9 cellular contexts compared by ENCODE assay signal in the genomic region with DNA sequence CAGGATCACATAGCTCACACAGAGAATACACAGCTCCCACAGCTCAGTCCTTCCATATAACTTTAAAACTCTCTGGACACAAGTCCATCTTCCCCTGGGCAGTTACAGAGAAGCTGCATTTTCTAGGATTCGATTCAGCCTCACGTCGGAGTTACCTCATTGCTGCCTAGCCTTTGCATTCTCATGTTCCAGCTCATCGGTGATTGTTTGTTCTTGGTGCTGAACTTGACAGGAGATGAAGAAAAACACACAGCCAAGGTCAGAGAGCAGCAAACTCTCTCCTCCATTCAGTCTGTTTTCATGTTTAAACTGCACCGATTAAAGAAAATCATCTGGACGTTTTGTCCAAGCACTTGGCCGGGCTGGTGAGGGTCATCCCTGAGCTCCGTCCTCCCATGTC.
DNase-seq lines count a peak whose midpoint lies in the region; ATAC-seq and TF ChIP-seq lines count a peak whose summit lies in the region.
"Had no signal": no experiment of that assay in that cellular context is flagged by ENCODE, and none has a peak within 500 bp of the region (broad histone marks: within the 10 kb centered on the region; RNA-seq: fewer than 3 reads in every experiment).

No MANE protein-coding gene starts in this region.

- H3K9ac ChIP-seq in smooth muscle cell (ENCODE audit: low read depth) = peak overlapping the region; percentile 83

- H3K36me3 ChIP-seq in smooth muscle cell (ENCODE audit: low read depth) (no peaks in the 10 kb centered on the region), suprapubic skin (no peaks in the 10 kb centered on the region)

- H3K4me1 ChIP-seq in smooth muscle cell (ENCODE audit: low read depth) (peaks cover 3% of the 10 kb centered on the region), suprapubic skin (peaks cover 6% of the 10 kb centered on the region)
- H3K4me1 ChIP-seq: A549 had no signal

- H3K9me3 Mint-ChIP-seq in activated CD4-positive, alpha-beta T cell treated with anti-CD3 and anti-CD28 coated beads, Interleukin-2, amount 10 ng/mL, durations not matched to agents 24 days and 14 days = peaks cover 10% of the 10 kb centered on the region

- H3K27me3 ChIP-seq in smooth muscle cell (ENCODE audit: low read depth) (no peaks in the 10 kb centered on the region), suprapubic skin (no peaks in the 10 kb centered on the region)

- H3K36me3 Mint-ChIP-seq in activated CD4-positive, alpha-beta T cell treated with anti-CD3 and anti-CD28 coated beads, Interleukin-2, amount 10 ng/mL, durations not matched to agents 24 days and 14 days (ENCODE audit: low read depth) = no peaks in the 10 kb centered on the region

- no peak for TF ChIP-seq EP300 in suprapubic skin (IDR thresholded peaks at IDR 0.05)

- no peaks in the 10 kb centered on the region for H3K79me2 ChIP-seq in smooth muscle cell (ENCODE audit: low read depth)

- peak overlapping the region; percentile 91 for H3K27ac ChIP-seq in smooth muscle cell (ENCODE audit: low read depth)
- no peak overlapping the region for H3K27ac ChIP-seq in suprapubic skin
- H3K27ac ChIP-seq: A549 had no signal

- intact Hi-C loops in activated CD4-positive, alpha-beta T cell treated with anti-CD3 and anti-CD28 coated beads, Interleukin-2, amount 10 ng/mL, durations not matched to agents 24 days and 14 days (cut with micrococcal nuclease) = loop anchor here (5.0 to 10.0 kb wide), 2 partner anchors 113 to 211 kb away; no protein-coding TSS in a partner anchor

- 19% methylated on average over 8 of the region's 8 CpGs for WGBS in smooth muscle cell (ENCODE audit: low lambda C conversion rate)
- 72% methylated on average over 8 of the region's 8 CpGs for WGBS in suprapubic skin

- H3F3A ChIP-seq in smooth muscle cell (ENCODE audit: low read depth) = no peaks in the 10 kb centered on the region

- peak overlapping the region; percentile 32 for H3K4me2 ChIP-seq in smooth muscle cell
- H3K4me2 ChIP-seq: A549 had no signal

- no peak for TF ChIP-seq POLR2A in suprapubic skin (IDR thresholded peaks at IDR 0.05)

- peak overlapping the region; percentile 81 for H3K27ac Mint-ChIP-seq in activated CD4-positive, alpha-beta T cell treated with anti-CD3 and anti-CD28 coated beads, Interleukin-2, amount 10 ng/mL, durations not matched to agents 24 days and 14 days

- no peak for ATAC-seq in esophagus mucosa

- no peaks in the 10 kb centered on the region for H4K20me1 ChIP-seq in smooth muscle cell (ENCODE audit: low read depth)

- H3K4me3 ChIP-seq in fibroblast of mammary gland (ENCODE audit: control insufficient read depth, low read depth, low read length) (no peak overlapping the region), smooth muscle cell (no peak overlapping the region), suprapubic skin (no peak overlapping the region)
- H3K4me3 ChIP-seq: A549 had no signal

- H3K4me3 Mint-ChIP-seq in activated CD4-positive, alpha-beta T cell treated with anti-CD3 and anti-CD28 coated beads, Interleukin-2, amount 10 ng/mL, durations not matched to agents 24 days and 14 days = peak overlapping the region; percentile 29

- no peak for TF ChIP-seq CTCF in fibroblast of mammary gland (conservative IDR thresholded peaks at IDR 0.05; ENCODE audit: control insufficient read depth, insufficient read depth, low read depth, low read length)
- TF ChIP-seq CTCF in smooth muscle cell (IDR thresholded peaks at IDR 0.05; ENCODE audit: borderline replicate concordance, insufficient read depth, poor library complexity, severe bottlenecking) = no peak
- no peak for TF ChIP-seq CTCF in suprapubic skin (IDR thresholded peaks at IDR 0.05)

- no peaks in the 10 kb centered on the region for H3K27me3 Mint-ChIP-seq in activated CD4-positive, alpha-beta T cell treated with anti-CD3 and anti-CD28 coated beads, Interleukin-2, amount 10 ng/mL, durations not matched to agents 24 days and 14 days

- no peak for DNase-seq in activated CD4-positive, alpha-beta T cell treated with anti-CD3 and anti-CD28 coated beads, Interleukin-2, amount 10 ng/mL, durations not matched to agents 24 days and 14 days
- no peak for DNase-seq in activated CD4-positive, alpha-beta T cell treated with anti-CD3 and anti-CD28 coated beads for 48 hours
- DNase-seq in T1000 (lab: John Stamatoyannopoulos, UW) (peak; percentile 19), fibroblast of mammary gland (ENCODE audit: low read depth) (peak; percentile 95), smooth muscle cell (lab: John Stamatoyannopoulos, UW; ENCODE audit: unreplicated experiment) (no peak), activated gamma-delta T cell treated with Interleukin-2 at 50 U/mL for 16 hours (no peak), suprapubic skin (ENCODE audit: low spot score in 2 of 2) (no peak)

- peaks cover 52% of the 10 kb centered on the region for H3K4me1 Mint-ChIP-seq in activated CD4-positive, alpha-beta T cell treated with anti-CD3 and anti-CD28 coated beads, Interleukin-2, amount 10 ng/mL, durations not matched to agents 24 days and 14 days

- H3K9me3 ChIP-seq in smooth muscle cell (replicated peaks; ENCODE audit: low read depth) (no peaks in the 10 kb centered on the region), suprapubic skin (no peaks in the 10 kb centered on the region)
- H3K9me3 ChIP-seq: A549 had no signal

- peak overlapping the region; percentile 36 for H2AFZ ChIP-seq in smooth muscle cell (ENCODE audit: low read depth)

Comparison
In these comparisons a context has a peak if more than half of its experiments do, and no peak if none do; other contexts are left out.
1. DNase-seq: peak in T1000 (single experiment) and fibroblast of mammary gland (single experiment); none in activated CD4-positive, alpha-beta T cell treated with anti-CD3 and anti-CD28 coated beads, Interleukin-2, amount 10 ng/mL, durations not matched to agents 24 days and 14 days (single experiment), activated CD4-positive, alpha-beta T cell treated with anti-CD3 and anti-CD28 coated beads for 48 hours (single experiment), smooth muscle cell (single experiment), activated gamma-delta T cell treated with Interleukin-2 at 50 U/mL for 16 hours (single experiment) and suprapubic skin (0 of 2).